In the genomic region with DNA sequence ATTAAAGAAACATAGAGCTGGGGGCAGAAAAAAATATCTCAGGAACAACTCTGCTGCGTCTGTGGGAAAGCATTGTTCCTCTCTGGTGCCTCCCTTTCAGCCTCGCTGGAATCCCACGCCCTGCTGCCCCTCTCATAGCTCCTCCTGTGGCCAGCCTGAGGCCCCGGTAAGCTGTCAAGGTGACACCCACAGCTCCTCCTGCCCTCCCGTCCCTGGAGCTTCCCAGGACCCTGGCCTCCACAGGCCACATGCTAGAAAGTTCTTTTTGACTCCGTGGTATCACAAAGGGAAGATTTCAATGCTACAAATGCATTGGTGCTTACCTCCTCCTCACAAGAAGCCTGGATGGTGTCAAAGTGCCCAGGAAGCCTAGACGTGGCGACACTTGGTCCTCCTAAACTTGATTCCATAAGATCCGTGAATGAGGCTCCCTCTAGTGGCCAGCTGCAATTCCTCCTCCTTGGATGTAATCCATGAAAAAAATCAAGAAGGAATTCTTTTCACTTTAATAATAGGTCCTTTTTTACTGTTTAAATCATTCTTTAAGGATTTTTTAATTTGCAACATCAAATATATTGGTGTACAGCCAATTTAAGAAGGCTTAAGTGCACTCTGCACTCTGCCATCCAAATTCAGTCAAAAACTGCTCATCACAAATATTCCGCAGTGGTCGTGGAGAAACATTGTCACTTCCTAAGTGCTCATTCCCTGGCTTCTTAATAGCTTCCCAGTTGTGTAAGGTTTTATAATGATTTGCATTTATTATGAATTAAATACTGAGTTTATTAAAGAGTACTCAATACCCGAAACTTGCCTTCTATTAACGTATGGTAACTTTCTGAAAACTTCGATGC, we compare ENCODE assay signal across 8 cellular contexts.
DNase-seq lines count a peak whose midpoint lies in the region; ATAC-seq and TF ChIP-seq lines count a peak whose summit lies in the region.

No MANE protein-coding gene starts in this region.

- H3K79me2 ChIP-seq in fibroblast of lung (ENCODE audit: control insufficient read depth, insufficient read depth, low read length), result no peaks in the 10 kb centered on the region

- H3K4me1 Mint-ChIP-seq in neural crest cell, result peaks cover 3% of the 10 kb centered on the region

- no peaks in the 10 kb centered on the region for H3K4me1 ChIP-seq in fibroblast of lung (ENCODE audit: control insufficient read depth, extremely low read depth, insufficient read depth, low read length)

- H3K9me3 Mint-ChIP-seq in neural crest cell, result no peaks in the 10 kb centered on the region

- H3K36me3 ChIP-seq in fibroblast of lung (ENCODE audit: control insufficient read depth, insufficient read depth, low read length), result no peaks in the 10 kb centered on the region

- no peaks in the 10 kb centered on the region for H3K27me3 ChIP-seq in fibroblast of lung (ENCODE audit: control insufficient read depth, insufficient read depth, low read length)

- TF ChIP-seq CTCF in fibroblast of lung (conservative IDR thresholded peaks at IDR 0.05 in 1 of 2, IDR thresholded peaks at IDR 0.05 in 1 of 2; ENCODE audit: low read depth in 1 of 2, low read length in 2 of 2), result peak; percentile 87 to 91
- peak; percentile 95 for TF ChIP-seq CTCF in neural crest cell (conservative IDR thresholded peaks at IDR 0.05)

- H3K36me3 Mint-ChIP-seq in neural crest cell (ENCODE audit: low read depth), result no peaks in the 10 kb centered on the region

- ATAC-seq in GM19023 (IDR thresholded peaks at IDR 0.05; ENCODE audit: unreplicated experiment), result no peak

- peaks cover 6% of the 10 kb centered on the region for H3K27me3 Mint-ChIP-seq in neural crest cell (ENCODE audit: low read depth)

- H3K4me2 ChIP-seq in fibroblast of lung (ENCODE audit: extremely low read depth, insufficient read depth, low read length), result no peak overlapping the region

- no peak overlapping the region for H3K4me3 Mint-ChIP-seq in neural crest cell

- H3K27ac Mint-ChIP-seq in neural crest cell (ENCODE audit: unreplicated experiment), result no peak overlapping the region

- H2AFZ ChIP-seq in fibroblast of lung (ENCODE audit: low read length), result no peak overlapping the region

- H3K27ac ChIP-seq in fibroblast of lung (ENCODE audit: insufficient read depth, low read length), result no peak overlapping the region

- no peaks in the 10 kb centered on the region for H3K9me3 ChIP-seq in fibroblast of lung (ENCODE audit: control insufficient read depth, insufficient read depth, low read depth, low read length)

- DNase-seq in COLO668 (lab: John Stamatoyannopoulos, UW; ENCODE audit: unreplicated experiment), result peak; percentile 81
- DNase-seq in HCEC 1CT, result peak; percentile 11
- DNase-seq in NCI-H345 (lab: John Stamatoyannopoulos, UW), result peak; percentile 75
- peak; percentile 55 to 65 for DNase-seq in activated CD4-positive, alpha-beta T cell treated with anti-CD3 and anti-CD28 coated beads, Interleukin-2, amount 50 U/mL, for 48 hours
- peak; percentile 59 to 70 for DNase-seq in fibroblast of lung (ENCODE audit: low read depth in 2 of 2)
- DNase-seq in neural crest cell (ENCODE audit: low read depth, low spot score), result peak; percentile 86
- peak; percentile 82 for DNase-seq in ureter (ENCODE audit: low spot score)

- H3K9ac ChIP-seq in fibroblast of lung (ENCODE audit: insufficient read depth, low read length), result no peak overlapping the region

- H4K20me1 ChIP-seq in fibroblast of lung (ENCODE audit: control insufficient read depth, extremely low read depth, insufficient read depth, low read length), result no peaks in the 10 kb centered on the region

- H3K4me3 ChIP-seq in fibroblast of lung (replicated peaks in 1 of 4; ENCODE audit: control extremely low read depth in 1 of 4, insufficient read depth in 1 of 4, low read depth in 3 of 4, low read length in 4 of 4), result no peak overlapping the region

Comparison
In these comparisons a context has a peak if more than half of its experiments do, and no peak if none do; other contexts are left out.
1. DNase-seq: peak in every context shown above with its lines; median percentile 86 in neural crest cell; 82 in ureter; 81 in COLO668; 75 in NCI-H345; 64 in fibroblast of lung; 60 in activated CD4-positive, alpha-beta T cell treated with anti-CD3 and anti-CD28 coated beads, Interleukin-2, amount 50 U/mL, for 48 hours; 11 in HCEC 1CT.